19 cellular contexts compared by ENCODE assay signal in the genomic region with DNA sequence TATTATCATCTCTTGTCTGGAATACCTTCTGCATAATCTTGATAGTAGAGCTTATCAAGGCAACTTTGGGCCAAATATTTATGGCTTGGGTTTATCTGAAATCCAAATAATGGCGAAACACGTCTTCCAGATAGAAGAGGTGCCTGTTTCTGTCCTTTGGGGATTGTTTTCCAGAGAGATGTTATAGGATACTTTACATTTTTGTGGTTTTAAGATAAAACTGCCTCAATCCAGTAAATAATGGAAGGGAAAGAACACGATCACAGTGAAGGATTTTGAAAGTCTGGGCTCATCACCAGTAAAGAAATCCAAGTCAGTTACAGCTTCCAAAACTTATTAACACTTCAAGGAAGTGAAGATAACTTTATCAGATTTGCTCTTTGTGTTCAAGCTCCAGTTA. TPM values are rescaled to one million over a fixed set of nuclear protein-coding genes. Genes with fewer than 3 reads are reported as not detected.
DNase-seq lines count a peak whose midpoint lies in the region; ATAC-seq, FAIRE-seq and TF ChIP-seq lines count a peak whose summit lies in the region.
"Had no signal": no experiment of that assay in that cellular context is flagged by ENCODE, and none has a peak within 500 bp of the region (broad histone marks: within the 10 kb centered on the region; RNA-seq: fewer than 3 reads in every experiment).

No MANE protein-coding gene starts in this region.

- ATAC-seq in HepG2 (no peak), right lobe of liver (no peak), SK-N-SH treated with all-trans-retinoic acid at 6 μM for 48 hours (peak; percentile 62), GM21390 (IDR thresholded peaks at IDR 0.05; ENCODE audit: unreplicated experiment) (no peak)
- ATAC-seq: activated CD8-positive, alpha-beta memory T cell treated with anti-CD3 and anti-CD28 coated beads, Interleukin-2, amount 10 ng/mL, durations not matched to agents 7 days and 5 days had no signal

- no peak for TF ChIP-seq EP300 in HepG2 (IDR thresholded peaks at IDR 0.05; ENCODE audit: low read depth in 2 of 2, low read length in 2 of 2)
- no peak for TF ChIP-seq EP300 in HepG2 (CRISPR knock-in tag; IDR thresholded peaks at IDR 0.05; ENCODE audit: borderline replicate concordance)

- no peak for TF ChIP-seq RAD21 in HepG2 (CRISPR knock-in tag; IDR thresholded peaks at IDR 0.05)

- H3K9me3 ChIP-seq in HepG2 (ENCODE audit: low read length) (no peaks in the 10 kb centered on the region), right lobe of liver (no peaks in the 10 kb centered on the region)
- H3K9me3 ChIP-seq: sigmoid colon, SJCRH30 had no signal

- no peak overlapping the region for H3K9ac ChIP-seq in HepG2 (ENCODE audit: insufficient read depth, low read depth, low read length)

- H3K4me1 ChIP-seq in HepG2 (ENCODE audit: insufficient read depth, low read length) (peaks cover 37% of the 10 kb centered on the region), right lobe of liver (no peaks in the 10 kb centered on the region)

- intact Hi-C loops in HepG2 (cut with micrococcal nuclease; ENCODE audit: unreplicated experiment): loop anchor here (5.0 kb wide), 1 partner anchor 85 kb away; a partner anchor contains a TSS
- intact Hi-C loops in right lobe of liver (cut with DNase I): no loop called here

- H2AFZ ChIP-seq in HepG2 (ENCODE audit: low read length): no peak overlapping the region

- 8% methylated on average over 3 of the region's 3 CpGs for WGBS in HepG2 (ENCODE audit: low lambda C conversion rate)
- WGBS in right lobe of liver (ENCODE audit: insufficient coverage, low coverage, low lambda C conversion rate, missing lambda C conversion rate): 55% methylated on average over 3 of the region's 3 CpGs

- CTCF ChIA-PET in HepG2 (lab: Yijun Ruan, JAX; ENCODE audit: low intra/inter-chr PET ratio, low total read pairs): no interaction called here

- no peaks in the 10 kb centered on the region for H4K20me1 ChIP-seq in HepG2 (ENCODE audit: insufficient read depth, low read length)

- no peak for TF ChIP-seq CTCF in HepG2 (CRISPR knock-in tag; IDR thresholded peaks at IDR 0.05)
- no peak for TF ChIP-seq CTCF in right lobe of liver (IDR thresholded peaks at IDR 0.05)
- TF ChIP-seq CTCF in foreskin fibroblast (IDR thresholded peaks at IDR 0.05; ENCODE audit: low read depth, low read length): no peak

- POLR2A ChIA-PET in HepG2 (lab: Yijun Ruan, JAX): no interaction called here

- H3K27ac ChIP-seq in HepG2 (ENCODE audit: extremely low read length, insufficient read depth, low read length): no peak overlapping the region
- no peak overlapping the region for H3K27ac ChIP-seq in right lobe of liver
- H3K27ac ChIP-seq: SJCRH30 had no signal

- peak; percentile 34 for DNase-seq in HepG2 (ENCODE audit: low spot score)
- DNase-seq in right lobe of liver: no peak
- peak; percentile 15 to 46 for DNase-seq in foreskin fibroblast
- DNase-seq in cerebellar nuclear complex (lab: John Stamatoyannopoulos, UW): no peak
- DNase-seq in SW480 (ENCODE audit: low spot score): no peak
- DNase-seq in NCI-H345 (lab: John Stamatoyannopoulos, UW): no peak
- DNase-seq: activated CD8-positive, alpha-beta memory T cell treated with anti-CD3 and anti-CD28 coated beads, Interleukin-2, amount 10 ng/mL, durations not matched to agents 7 days and 5 days; Calu3; H9; MM.1S; NCI-H2081 treated with DMSO at 0.1 percent for 48 hours; SJCRH30; stimulated activated naive CD4-positive, alpha-beta T cell had no signal

- H3K27me3 ChIP-seq in HepG2 (ENCODE audit: control insufficient read depth in 1 of 2, insufficient read depth in 2 of 2, low read length in 2 of 2): peaks cover 0 to 11% of the 10 kb centered on the region in 2 experiments; a peak in 3 of 5 replicates
- H3K27me3 ChIP-seq in right lobe of liver: no peaks in the 10 kb centered on the region
- H3K27me3 ChIP-seq: sigmoid colon, SJCRH30 had no signal

- BruUV-seq in HepG2 (replicated peaks; lab: Mats Ljungman, UMichigan): no TSS peak

- H3K36me3 ChIP-seq in HepG2 (replicated peaks in 1 of 2; ENCODE audit: control insufficient read depth in 1 of 2, insufficient read depth in 2 of 2, low read length in 2 of 2): no peaks in the 10 kb centered on the region
- H3K36me3 ChIP-seq in right lobe of liver: no peaks in the 10 kb centered on the region
- H3K36me3 ChIP-seq: sigmoid colon, SJCRH30 had no signal

- no peaks in the 10 kb centered on the region for H3K79me2 ChIP-seq in HepG2 (ENCODE audit: insufficient read depth, low read length)

- in situ Hi-C loops in HepG2 (cut with HindIII; ENCODE audit: extremely low pct_ligation_motif_present, low pct_unique_long_range_greater_than_20kb): no loop called here

- no peak overlapping the region for H3K4me2 ChIP-seq in HepG2 (ENCODE audit: low read depth, low read length)

- H3K4me3 ChIP-seq in HepG2 (replicated peaks in 1 of 3; ENCODE audit: insufficient read depth in 1 of 3, low read depth in 2 of 3, low read length in 3 of 3): no peak overlapping the region
- H3K4me3 ChIP-seq in right lobe of liver: no peak overlapping the region
- peak overlapping the region in 1 of 2 donors; percentile 6 for H3K4me3 ChIP-seq in foreskin fibroblast (ENCODE audit: low read depth in 1 of 2, low read length in 2 of 2)
- H3K4me3 ChIP-seq: lung, sigmoid colon, SJCRH30 had no signal

- FAIRE-seq in HepG2 (lab: Jason Lieb, UNC): no peak
- FAIRE-seq: A204.1 had no signal

- TF ChIP-seq POLR2A in HepG2 (IDR thresholded peaks at IDR 0.05; ENCODE audit: insufficient read depth in 1 of 2, low read depth in 2 of 2, low read length in 2 of 2): no peak
- no peak for TF ChIP-seq POLR2A in right lobe of liver (IDR thresholded peaks at IDR 0.05)

RNA-seq across cellular contexts. Expression of a gene that starts 30.0 kb away (rescaled TPM):
- total RNA-seq in HepG2 (2016; rRNA removed; fragmentation: Illumina TruSeq; extraction: Trizol) (not detected in 2 replicates), right lobe of liver (under 1 TPM; 0.12 to 0.38 (median 0.27) TPM)
- not detected in 2 replicates for total RNA-seq in HepG2 (2016; cell fraction: cytosol; rRNA removed; fragmentation: Illumina TruSeq; extraction: Trizol; ENCODE audit: low read depth)
- under 0.01 TPM in 1 of 2 replicates, not detected in the other for total RNA-seq in HepG2 (2016; cell fraction: insoluble cytoplasmic fraction; rRNA removed; fragmentation: Illumina TruSeq; extraction: Trizol)
- not detected in 2 replicates for total RNA-seq in HepG2 (2016; cell fraction: membrane; rRNA removed; fragmentation: Illumina TruSeq; extraction: Trizol)
- not detected in 2 replicates for total RNA-seq in HepG2 (2016; cell fraction: nucleus; rRNA removed; fragmentation: Illumina TruSeq; extraction: Trizol)
- polyA plus RNA-seq in HepG2 (2011; rRNA removed): not detected in 2 replicates
- under 0.01 and 0.01 TPM in 2 replicates for polyA plus RNA-seq in HepG2 (2011; cell fraction: cytosol; rRNA removed)
- 0.03 and 0.05 TPM in 2 replicates for polyA plus RNA-seq in HepG2 (2011; cell fraction: nucleus; rRNA removed)
- 0.01 and 0.04 TPM in 2 replicates for polyA plus RNA-seq in HepG2 (2012)
- not detected in 2 replicates for polyA plus RNA-seq in HepG2 (2016; cell fraction: cytosol; fragmentation: Illumina TruSeq; extraction: Trizol; ENCODE audit: low read depth)
- not detected in 2 replicates for polyA plus RNA-seq in HepG2 (2016; cell fraction: insoluble cytoplasmic fraction; fragmentation: Illumina TruSeq; extraction: Trizol; ENCODE audit: low read depth)
- polyA plus RNA-seq in HepG2 (2016; cell fraction: membrane; fragmentation: Illumina TruSeq; extraction: Trizol; ENCODE audit: low read depth): not detected in 2 replicates
- polyA plus RNA-seq in HepG2 (2016; cell fraction: nucleus; fragmentation: Illumina TruSeq; extraction: Trizol; ENCODE audit: insufficient read depth, low read depth): not detected in 2 replicates
- polyA minus RNA-seq in HepG2 (2011; rRNA and poly(A)+ RNA removed; ENCODE audit: low replicate concordance): 5.1 TPM in 1 of 2 replicates, not detected in the other
- polyA minus RNA-seq in HepG2 (2011; cell fraction: cytosol; rRNA and poly(A)+ RNA removed): not detected in 2 replicates
- polyA minus RNA-seq in HepG2 (2011; cell fraction: nucleus; rRNA and poly(A)+ RNA removed): under 0.01 TPM in 1 of 2 replicates, not detected in the other
- total RNA-seq: activated CD8-positive, alpha-beta memory T cell treated with anti-CD3 and anti-CD28 coated beads, Interleukin-2, amount 10 ng/mL, durations not matched to agents 7 days and 5 days; epithelial cell of proximal tubule; SJCRH30 had no signal

RNA-seq across cellular contexts. Expression of a gene that starts 42.6 kb away (rescaled TPM):
- total RNA-seq in HepG2 (2016; rRNA removed; fragmentation: Illumina TruSeq; extraction: Trizol) (0.07 TPM in 1 of 2 replicates, not detected in the other), right lobe of liver (1 to 10 TPM in 1 of 6 experiments, under 1 TPM in 5; 0.26 to 1.1 (median 0.83) TPM)
- total RNA-seq in HepG2 (2016; cell fraction: cytosol; rRNA removed; fragmentation: Illumina TruSeq; extraction: Trizol; ENCODE audit: low read depth): not detected in 2 replicates
- not detected in 2 replicates for total RNA-seq in HepG2 (2016; cell fraction: insoluble cytoplasmic fraction; rRNA removed; fragmentation: Illumina TruSeq; extraction: Trizol)
- total RNA-seq in HepG2 (2016; cell fraction: membrane; rRNA removed; fragmentation: Illumina TruSeq; extraction: Trizol): 0.06 and 0.14 TPM in 2 replicates
- total RNA-seq in HepG2 (2016; cell fraction: nucleus; rRNA removed; fragmentation: Illumina TruSeq; extraction: Trizol): not detected in 2 replicates
- 0.18 and 0.25 TPM in 2 replicates for polyA plus RNA-seq in HepG2 (2011; rRNA removed)
- polyA plus RNA-seq in HepG2 (2011; cell fraction: cytosol; rRNA removed): 0.24 and 0.29 TPM in 2 replicates
- polyA plus RNA-seq in HepG2 (2011; cell fraction: nucleus; rRNA removed): 0.27 and 0.40 TPM in 2 replicates
- 0.12 and 0.17 TPM in 2 replicates for polyA plus RNA-seq in HepG2 (2012)
- 0.03 TPM in 1 of 2 replicates, not detected in the other for polyA plus RNA-seq in HepG2 (2016; cell fraction: cytosol; fragmentation: Illumina TruSeq; extraction: Trizol; ENCODE audit: low read depth)
- polyA plus RNA-seq in HepG2 (2016; cell fraction: insoluble cytoplasmic fraction; fragmentation: Illumina TruSeq; extraction: Trizol; ENCODE audit: low read depth): 0.13 and 0.14 TPM in 2 replicates
- polyA plus RNA-seq in HepG2 (2016; cell fraction: membrane; fragmentation: Illumina TruSeq; extraction: Trizol; ENCODE audit: low read depth): 0.07 TPM in 1 of 2 replicates, not detected in the other
- polyA plus RNA-seq in HepG2 (2016; cell fraction: nucleus; fragmentation: Illumina TruSeq; extraction: Trizol; ENCODE audit: insufficient read depth, low read depth): 0.14 and 0.19 TPM in 2 replicates
- 0.18 and 0.21 TPM in 2 replicates for polyA minus RNA-seq in HepG2 (2011; rRNA and poly(A)+ RNA removed; ENCODE audit: low replicate concordance)
- 0.20 and 0.26 TPM in 2 replicates for polyA minus RNA-seq in HepG2 (2011; cell fraction: cytosol; rRNA and poly(A)+ RNA removed)
- polyA minus RNA-seq in HepG2 (2011; cell fraction: nucleus; rRNA and poly(A)+ RNA removed): not detected in 2 replicates
- total RNA-seq: activated CD8-positive, alpha-beta memory T cell treated with anti-CD3 and anti-CD28 coated beads, Interleukin-2, amount 10 ng/mL, durations not matched to agents 7 days and 5 days had no signal

RNA-seq across cellular contexts. Expression of a gene that starts 59.3 kb away (rescaled TPM):
- 18.1 and 19.5 TPM in 2 replicates for total RNA-seq in HepG2 (2016; rRNA removed; fragmentation: Illumina TruSeq; extraction: Trizol)
- total RNA-seq in HepG2 (2016; cell fraction: cytosol; rRNA removed; fragmentation: Illumina TruSeq; extraction: Trizol; ENCODE audit: low read depth): 8.6 and 9.4 TPM in 2 replicates
- total RNA-seq in HepG2 (2016; cell fraction: insoluble cytoplasmic fraction; rRNA removed; fragmentation: Illumina TruSeq; extraction: Trizol): 17.9 and 22.2 TPM in 2 replicates
- 8.1 and 11.5 TPM in 2 replicates for total RNA-seq in HepG2 (2016; cell fraction: membrane; rRNA removed; fragmentation: Illumina TruSeq; extraction: Trizol)
- total RNA-seq in HepG2 (2016; cell fraction: nucleus; rRNA removed; fragmentation: Illumina TruSeq; extraction: Trizol): 12.1 and 15.8 TPM in 2 replicates
- polyA plus RNA-seq in HepG2 (2011; rRNA removed): 7.0 and 7.2 TPM in 2 replicates
- 4.4 and 7.1 TPM in 2 replicates for polyA plus RNA-seq in HepG2 (2011; cell fraction: cytosol; rRNA removed)
- polyA plus RNA-seq in HepG2 (2011; cell fraction: nucleus; rRNA removed): 11.7 and 15.9 TPM in 2 replicates
- 5.6 and 6.3 TPM in 2 replicates for polyA plus RNA-seq in HepG2 (2012)
- polyA plus RNA-seq in HepG2 (2016; cell fraction: cytosol; fragmentation: Illumina TruSeq; extraction: Trizol; ENCODE audit: low read depth): 7.7 and 8.3 TPM in 2 replicates
- polyA plus RNA-seq in HepG2 (2016; cell fraction: insoluble cytoplasmic fraction; fragmentation: Illumina TruSeq; extraction: Trizol; ENCODE audit: low read depth): 16.8 and 21.2 TPM in 2 replicates
- 8.3 and 11.4 TPM in 2 replicates for polyA plus RNA-seq in HepG2 (2016; cell fraction: membrane; fragmentation: Illumina TruSeq; extraction: Trizol; ENCODE audit: low read depth)
- polyA plus RNA-seq in HepG2 (2016; cell fraction: nucleus; fragmentation: Illumina TruSeq; extraction: Trizol; ENCODE audit: insufficient read depth, low read depth): 20.5 and 21.7 TPM in 2 replicates
- 11.5 and 30.5 TPM in 2 replicates for polyA minus RNA-seq in HepG2 (2011; rRNA and poly(A)+ RNA removed; ENCODE audit: low replicate concordance)
- 4.7 and 5.5 TPM in 2 replicates for polyA minus RNA-seq in HepG2 (2011; cell fraction: cytosol; rRNA and poly(A)+ RNA removed)
- polyA minus RNA-seq in HepG2 (2011; cell fraction: nucleus; rRNA and poly(A)+ RNA removed): 6.0 and 6.4 TPM in 2 replicates
- total RNA-seq in right lobe of liver: 1 to 10 TPM; 1.9 to 3.8 (median 3.0) TPM

Comparison
In these comparisons a context has a peak if more than half of its experiments do, and no peak if none do; other contexts are left out.
1. DNase-seq: peak in HepG2 (single experiment) and foreskin fibroblast (2 of 2); none in right lobe of liver (0 of 3), cerebellar nuclear complex (0 of 2), SW480 (single experiment) and NCI-H345 (single experiment).